21 cellular contexts compared by ENCODE assay signal in the genomic region with DNA sequence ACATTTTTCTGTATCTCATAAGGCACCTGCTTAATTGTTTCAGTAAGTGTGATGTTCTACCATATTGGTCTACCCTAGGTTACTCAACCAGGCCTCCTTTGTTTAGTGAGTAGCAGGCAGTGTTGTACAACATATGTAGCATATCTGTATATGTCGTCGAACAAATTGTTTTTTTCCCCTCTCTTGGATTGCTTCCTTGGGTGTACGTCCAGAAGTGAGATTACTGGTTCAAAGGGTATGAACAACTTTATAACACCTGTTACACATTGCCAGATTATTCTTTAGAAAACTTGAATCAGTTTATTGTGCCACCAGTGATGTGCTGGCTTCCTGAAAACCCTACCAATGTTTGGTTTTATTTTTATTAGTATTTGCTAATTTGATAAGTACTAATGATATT. TPM values are rescaled to one million over a fixed set of nuclear protein-coding genes. Genes with fewer than 3 reads are reported as not detected.
DNase-seq lines count a peak whose midpoint lies in the region; ATAC-seq and TF ChIP-seq lines count a peak whose summit lies in the region.
"Had no signal": no experiment of that assay in that cellular context is flagged by ENCODE, and none has a peak within 500 bp of the region (broad histone marks: within the 10 kb centered on the region; RNA-seq: fewer than 3 reads in every experiment).

No MANE protein-coding gene starts in this region.

- peaks cover 25 to 48% of the 10 kb centered on the region in 2 donors for H3K4me1 ChIP-seq in gastrocnemius medialis
- H3K4me1 ChIP-seq: BLaER1, Caco-2 had no signal

- H3K9me3 Mint-ChIP-seq in activated T-helper 17 cell treated with anti-CD3 and anti-CD28 coated beads, Interleukin-2, amount 50 U/mL, for 72 hours = no peaks in the 10 kb centered on the region

- in situ Hi-C loops in gastrocnemius medialis (cut with MboI; ENCODE audit: low sequenced_read_pairs in 4 of 4) = loop anchor here in 1 of 4 donors (25.0 kb wide), 1 partner anchor 560 kb away; no protein-coding TSS in a partner anchor

- no peaks in the 10 kb centered on the region for H3K27me3 ChIP-seq in gastrocnemius medialis
- H3K27me3 ChIP-seq: BLaER1 had no signal

- H3K27ac ChIP-seq in VCaP (peak overlapping the region; percentile 79), gastrocnemius medialis (peak overlapping the region; percentile 5 to 40 (median 25))
- H3K27ac ChIP-seq: 22Rv1, BLaER1, C4-2B had no signal

- H3K27me3 Mint-ChIP-seq in activated T-helper 17 cell treated with anti-CD3 and anti-CD28 coated beads, Interleukin-2, amount 50 U/mL, for 72 hours = no peaks in the 10 kb centered on the region
- H3K27me3 Mint-ChIP-seq: CD4-positive, CD25-positive, alpha-beta regulatory T cell had no signal

- DNase-seq in left colon (no peak), gastrocnemius medialis (no peak), amniotic stem cell (lab: John Stamatoyannopoulos, UW) (no peak)
- DNase-seq: Caco-2; CD4-positive, CD25-positive, alpha-beta regulatory T cell; CD8-positive, alpha-beta T cell; DMS153; DMS79; EL; GDM1; H9 had no signal

- H3K36me3 Mint-ChIP-seq in activated T-helper 17 cell treated with anti-CD3 and anti-CD28 coated beads, Interleukin-2, amount 50 U/mL, for 72 hours (ENCODE audit: low read depth) = no peaks in the 10 kb centered on the region

- no peak overlapping the region for H3K4me3 ChIP-seq in gastrocnemius medialis
- H3K4me3 ChIP-seq: BLaER1, GM12878, GM23338 had no signal

- H3K9me3 ChIP-seq in gastrocnemius medialis = no peaks in the 10 kb centered on the region

- H3K36me3 ChIP-seq in gastrocnemius medialis = no peaks in the 10 kb centered on the region
- H3K36me3 ChIP-seq: BLaER1 had no signal

- TF ChIP-seq CTCF in VCaP (conservative IDR thresholded peaks at IDR 0.05) = no peak
- TF ChIP-seq CTCF in gastrocnemius medialis (IDR thresholded peaks at IDR 0.05 in 4 of 5, conservative IDR thresholded peaks at IDR 0.05 in 1 of 5) = no peak

- H3K4me1 Mint-ChIP-seq in activated T-helper 17 cell treated with anti-CD3 and anti-CD28 coated beads, Interleukin-2, amount 50 U/mL, for 72 hours = peaks cover 4% of the 10 kb centered on the region
- H3K4me1 Mint-ChIP-seq: B cell, GM23338 had no signal

- peak; percentile 83 for ATAC-seq in left colon
- ATAC-seq in gastrocnemius medialis = no peak
- no peak for ATAC-seq in HG03469 (IDR thresholded peaks at IDR 0.05; ENCODE audit: unreplicated experiment)
- ATAC-seq in activated T-helper 17 cell treated with anti-CD3 and anti-CD28 coated beads, Interleukin-2, amount 50 U/mL, for 72 hours (replicated peaks) = no peak
- ATAC-seq: CD8-positive, alpha-beta T cell; GM12878; GM23338; HCT116 had no signal

- TF ChIP-seq POLR2A in gastrocnemius medialis (IDR thresholded peaks at IDR 0.05) = no peak

- H3K4me3 Mint-ChIP-seq in activated T-helper 17 cell treated with anti-CD3 and anti-CD28 coated beads, Interleukin-2, amount 50 U/mL, for 72 hours = no peak overlapping the region
- H3K4me3 Mint-ChIP-seq: B cell; CD4-positive, CD25-positive, alpha-beta regulatory T cell; CD8-positive, alpha-beta T cell; GM23338; H9 had no signal

- no peak overlapping the region for H3K27ac Mint-ChIP-seq in activated T-helper 17 cell treated with anti-CD3 and anti-CD28 coated beads, Interleukin-2, amount 50 U/mL, for 72 hours
- H3K27ac Mint-ChIP-seq: B cell; CD4-positive, CD25-positive, alpha-beta regulatory T cell; CD8-positive, alpha-beta T cell; GM23338; H9 had no signal

- intact Hi-C loops in left colon (cut with DNase I, micrococcal nuclease) = no loop called here
- intact Hi-C loops in gastrocnemius medialis (cut with DNase I; ENCODE audit: low total_unique reads) = no loop called here

RNA-seq across cellular contexts. Expression of a gene that starts 14.7 kb away (rescaled TPM):
- 1 to 10 TPM; 4.0 TPM for total RNA-seq in left colon
- total RNA-seq in gastrocnemius medialis = 100 to 1,000 TPM in 3 of 4 donors, 10 to 100 TPM in 1; 81.5 to 167 (median 144) TPM
- 1 to 10 TPM; 2.1 to 3.8 TPM for total RNA-seq in activated T-helper 17 cell treated with anti-CD3 and anti-CD28 coated beads, Interleukin-2, amount 50 U/mL, for 72 hours

Comparison
In these comparisons a context has a peak if more than half of its experiments do, and no peak if none do; other contexts are left out.
1. RNA of a gene that starts 14.7 kb away (total RNA-seq): 81.5 to 167 TPM in gastrocnemius medialis; 4.0 TPM in left colon and 2.1 to 3.8 TPM in activated T-helper 17 cell treated with anti-CD3 and anti-CD28 coated beads, Interleukin-2, amount 50 U/mL, for 72 hours; every median in the first group is over 10 times any median in the second.